Comparison of ENCODE assay signal across 20 cellular contexts in the genomic region with DNA sequence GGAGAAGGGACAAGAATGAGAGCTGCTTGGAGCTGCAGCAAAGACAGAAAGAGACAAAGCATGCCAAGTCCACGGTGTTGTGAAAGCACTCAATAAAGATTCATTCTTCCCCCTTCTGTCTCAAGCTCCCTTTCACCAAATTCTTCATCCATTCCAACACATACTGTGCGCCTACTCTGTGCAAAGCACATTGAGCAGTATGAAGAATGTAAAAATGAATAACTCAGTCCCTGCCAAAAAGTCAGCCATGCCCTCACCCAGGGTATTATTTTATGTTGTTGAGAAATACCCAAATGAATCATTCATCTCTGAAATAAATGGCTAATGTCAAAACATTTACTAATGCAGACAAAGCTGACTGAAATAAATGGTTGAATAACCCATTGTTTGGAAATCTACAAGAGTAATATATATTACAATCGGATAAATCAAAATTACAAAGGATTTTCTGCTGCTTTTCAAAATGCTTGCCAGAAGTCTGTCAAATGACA.
DNase-seq lines count a peak whose midpoint lies in the region; ATAC-seq and TF ChIP-seq lines count a peak whose summit lies in the region.
"Had no signal": no experiment of that assay in that cellular context is flagged by ENCODE, and none has a peak within 500 bp of the region (broad histone marks: within the 10 kb centered on the region; RNA-seq: fewer than 3 reads in every experiment).

No MANE protein-coding gene starts in this region.

- BruUV-seq in mammary epithelial cell (replicated peaks; lab: Mats Ljungman, UMichigan), result no TSS peak

- H4K20me1 ChIP-seq in SK-N-SH (ENCODE audit: insufficient read depth) (no peaks in the 10 kb centered on the region), mammary epithelial cell (ENCODE audit: insufficient read depth, low read length) (no peaks in the 10 kb centered on the region)

- H3K4me1 Mint-ChIP-seq in mesothelial cell of epicardium, result peaks cover 39% of the 10 kb centered on the region
- no peaks in the 10 kb centered on the region for H3K4me1 Mint-ChIP-seq in effector memory CD8-positive, alpha-beta T cell (ENCODE audit: low read depth in 2 of 2)
- H3K4me1 Mint-ChIP-seq: CD4-positive, CD25-positive, alpha-beta regulatory T cell had no signal

- H3K4me3 ChIP-seq in SK-N-SH (ENCODE audit: low read depth in 2 of 2, low read length in 1 of 2) (no peak overlapping the region), mammary epithelial cell (replicated peaks in 1 of 3; ENCODE audit: insufficient read depth in 1 of 3, low read depth in 2 of 3, low read length in 3 of 3) (peak overlapping the region in 1 of 3 experiments; percentile 16)
- H3K4me3 ChIP-seq: body of pancreas, pancreas, transverse colon had no signal

- in situ Hi-C loops in mammary epithelial cell (cut with MboI; ENCODE audit: low sequenced_read_pairs in 2 of 2), result loop anchor here in 1 of 2 donors (5.0 kb wide), 1 partner anchor 280 kb away; no protein-coding TSS in a partner anchor

- DNase-seq in SK-N-SH (no peak), mammary epithelial cell (peak; percentile 84), mesothelial cell of epicardium (ENCODE audit: low spot score in 2 of 2, unreplicated experiment in 2 of 2) (no peak), RPMI8226 (no peak), globus pallidus (ENCODE audit: low spot score) (no peak)
- DNase-seq in effector memory CD8-positive, alpha-beta T cell, result no peak
- DNase-seq: 8988T; activated CD8-positive, alpha-beta memory T cell treated with anti-CD3 and anti-CD28 coated beads, Interleukin-2, amount 50 U/mL, for 48 hours; activated naive CD4-positive, alpha-beta T cell; body of pancreas; CD4-positive, CD25-positive, alpha-beta regulatory T cell; foreskin fibroblast; left ventricle myocardium superior; NCI-H2171 treated with DMSO at 0.1 percent for 48 hours; pancreas; SHP77 treated with DMSO at 0.1 percent for 48 hours; transverse colon had no signal

- no peaks in the 10 kb centered on the region for H3K9me2 ChIP-seq in SK-N-SH

- no peaks in the 10 kb centered on the region for H3F3A ChIP-seq in SK-N-SH (replicated peaks; ENCODE audit: insufficient read depth)

- dilution Hi-C loops in mammary epithelial cell (cut with HindIII; ENCODE audit: low sequenced_read_pairs), result no loop called here

- no peaks in the 10 kb centered on the region for H3K9me3 ChIP-seq in SK-N-SH
- no peaks in the 10 kb centered on the region for H3K9me3 ChIP-seq in mammary epithelial cell (replicated peaks; ENCODE audit: insufficient read depth, low read length)
- H3K9me3 ChIP-seq: body of pancreas, pancreas, transverse colon had no signal

- H3K27ac Mint-ChIP-seq in mesothelial cell of epicardium, result peak overlapping the region; percentile 84
- no peak overlapping the region for H3K27ac Mint-ChIP-seq in effector memory CD8-positive, alpha-beta T cell
- H3K27ac Mint-ChIP-seq: CD4-positive, CD25-positive, alpha-beta regulatory T cell; T-helper 2 cell treated with Interferon-gamma antibody and Interleukin-4, amounts not matched to agents 5 μg/mL and 100 μg/mL, for 36 hours had no signal

- H3K79me2 ChIP-seq in SK-N-SH (ENCODE audit: insufficient read depth) (no peaks in the 10 kb centered on the region), mammary epithelial cell (ENCODE audit: insufficient read depth, low read length) (no peaks in the 10 kb centered on the region)

- no peak overlapping the region for H3K27ac ChIP-seq in SK-N-SH (ENCODE audit: low read depth in 2 of 2, low read length in 1 of 2)
- H3K27ac ChIP-seq in mammary epithelial cell (ENCODE audit: insufficient read depth, low read depth, low read length), result peak overlapping the region; percentile 91
- H3K27ac ChIP-seq: body of pancreas, pancreas, transverse colon had no signal

- TF ChIP-seq CTCF in SK-N-SH (IDR thresholded peaks at IDR 0.05), result no peak
- TF ChIP-seq CTCF in mammary epithelial cell (conservative IDR thresholded peaks at IDR 0.05 in 1 of 2, IDR thresholded peaks at IDR 0.05 in 1 of 2; ENCODE audit: extremely low read depth in 1 of 2, insufficient read depth in 1 of 2, low read depth in 1 of 2, low read length in 2 of 2), result no peak
- TF ChIP-seq CTCF in mesothelial cell of epicardium (IDR thresholded peaks at IDR 0.05; ENCODE audit: unreplicated experiment), result no peak

- ATAC-seq in SK-N-SH treated with all-trans-retinoic acid at 6 μM for 48 hours, result no peak
- ATAC-seq in effector memory CD8-positive, alpha-beta T cell (replicated peaks), result no peak
- ATAC-seq in HG03565 (IDR thresholded peaks at IDR 0.05; ENCODE audit: unreplicated experiment), result no peak
- ATAC-seq: body of pancreas, left ventricle myocardium superior had no signal

- no peaks in the 10 kb centered on the region for H3K27me3 ChIP-seq in SK-N-SH (ENCODE audit: insufficient read depth)
- H3K27me3 ChIP-seq in mammary epithelial cell (ENCODE audit: insufficient read depth, low read length), result no peaks in the 10 kb centered on the region
- H3K27me3 ChIP-seq: body of pancreas had no signal

- no peaks in the 10 kb centered on the region for H3K9me3 Mint-ChIP-seq in mesothelial cell of epicardium
- peaks cover 0 to 3% of the 10 kb centered on the region in 2 donors for H3K9me3 Mint-ChIP-seq in effector memory CD8-positive, alpha-beta T cell
- H3K9me3 Mint-ChIP-seq: T-helper 2 cell treated with Interferon-gamma antibody and Interleukin-4, amounts not matched to agents 5 μg/mL and 100 μg/mL, for 36 hours had no signal

- H3K36me3 ChIP-seq in SK-N-SH (replicated peaks in 1 of 2; ENCODE audit: control insufficient read depth in 1 of 2, insufficient read depth in 2 of 2, low read length in 1 of 2) (no peaks in the 10 kb centered on the region), mammary epithelial cell (ENCODE audit: insufficient read depth, low read length) (no peaks in the 10 kb centered on the region)
- H3K36me3 ChIP-seq: pancreas, transverse colon had no signal

- POLR2A ChIA-PET in SK-N-SH (lab: Yijun Ruan, JAX), result no interaction called here

- H3K36me3 Mint-ChIP-seq in mesothelial cell of epicardium, result no peaks in the 10 kb centered on the region
- no peaks in the 10 kb centered on the region for H3K36me3 Mint-ChIP-seq in effector memory CD8-positive, alpha-beta T cell (ENCODE audit: insufficient read depth)
- H3K36me3 Mint-ChIP-seq: CD4-positive, CD25-positive, alpha-beta regulatory T cell had no signal

- H3K27me3 Mint-ChIP-seq in mesothelial cell of epicardium (ENCODE audit: low read depth), result peaks cover 14% of the 10 kb centered on the region
- peaks cover 22 to 23% of the 10 kb centered on the region in 2 donors for H3K27me3 Mint-ChIP-seq in effector memory CD8-positive, alpha-beta T cell

- H3K4me1 ChIP-seq in SK-N-SH (ENCODE audit: control insufficient read depth in 1 of 2, insufficient read depth in 2 of 2, low read depth in 1 of 2, low read length in 1 of 2), result no peaks in the 10 kb centered on the region
- H3K4me1 ChIP-seq in mammary epithelial cell (ENCODE audit: insufficient read depth, low read length), result peaks cover 40% of the 10 kb centered on the region
- H3K4me1 ChIP-seq: body of pancreas, pancreas, transverse colon had no signal

- CTCF ChIA-PET in SK-N-SH (lab: Yijun Ruan, JAX), result no interaction called here
- CTCF ChIA-PET in mammary epithelial cell (lab: Charles Lee; ENCODE audit: low non-redundant PET), result no interaction called here

- 42% methylated on average over 3 of the region's 3 CpGs for WGBS in SK-N-SH (ENCODE audit: low lambda C conversion rate)
- 0% methylated on average over 3 of the region's 3 CpGs for WGBS in mammary epithelial cell (ENCODE audit: low coverage, missing lambda C conversion rate)

- intact Hi-C loops in mammary epithelial cell (cut with micrococcal nuclease), result loop anchor here (5.0 kb wide), 1 partner anchor 165 kb away; no protein-coding TSS in a partner anchor

- H3K9ac ChIP-seq in SK-N-SH (no peak overlapping the region), mammary epithelial cell (ENCODE audit: insufficient read depth, low read length) (peak overlapping the region; percentile 75)

- TF ChIP-seq EP300 in SK-N-SH (IDR thresholded peaks at IDR 0.05; ENCODE audit: borderline replicate concordance in 1 of 2, low read depth in 1 of 2, low read length in 1 of 2), result no peak

- H2AFZ ChIP-seq in SK-N-SH (ENCODE audit: low read depth) (no peak overlapping the region), mammary epithelial cell (ENCODE audit: low read depth, low read length) (peak overlapping the region; percentile 48)

- no peak overlapping the region for H3K4me2 ChIP-seq in SK-N-SH
- peak overlapping the region; percentile 66 for H3K4me2 ChIP-seq in mammary epithelial cell (ENCODE audit: insufficient read depth, low read depth, low read length)

- H3K4me3 Mint-ChIP-seq in mesothelial cell of epicardium, result no peak overlapping the region
- no peak overlapping the region for H3K4me3 Mint-ChIP-seq in effector memory CD8-positive, alpha-beta T cell
- H3K4me3 Mint-ChIP-seq: CD4-positive, CD25-positive, alpha-beta regulatory T cell; T-helper 2 cell treated with Interferon-gamma antibody and Interleukin-4, amounts not matched to agents 5 μg/mL and 100 μg/mL, for 36 hours had no signal

- no peak for TF ChIP-seq RAD21 in SK-N-SH (IDR thresholded peaks at IDR 0.05; ENCODE audit: low read length)

TF ChIP-seq in SK-N-SH treated with all-trans-retinoic acid at 6 μM for 48 hours, 23 proteins besides CTCF, POLR2A, EP300 and RAD21:
- TF ChIP-seq PPARA (CRISPR knock-in tag; IDR thresholded peaks at IDR 0.05; ENCODE audit: borderline replicate concordance) (no peak), ISL1 (CRISPR knock-in tag; IDR thresholded peaks at IDR 0.05) (peak; percentile 90)

TF ChIP-seq in SK-N-SH, 30 proteins besides CTCF, POLR2A, EP300 and RAD21 (continues in another document):
- no peak for TF ChIP-seq ZBTB33 (IDR thresholded peaks at IDR 0.05; ENCODE audit: borderline replicate concordance, low read depth)
- no peak for TF ChIP-seq TCF12 (IDR thresholded peaks at IDR 0.05)
- TF ChIP-seq FOSL2 (IDR thresholded peaks at IDR 0.05; ENCODE audit: borderline replicate concordance, low read depth), result no peak
- TF ChIP-seq GABPA (IDR thresholded peaks at IDR 0.05; ENCODE audit: low read depth), result no peak
- no peak for TF ChIP-seq MEF2A (IDR thresholded peaks at IDR 0.05; ENCODE audit: borderline replicate concordance, low read depth)
- TF ChIP-seq TEAD4 (IDR thresholded peaks at IDR 0.05; ENCODE audit: borderline replicate concordance, insufficient read depth), result no peak
